Comparison of ENCODE assay signal across 30 cellular contexts in the genomic region with DNA sequence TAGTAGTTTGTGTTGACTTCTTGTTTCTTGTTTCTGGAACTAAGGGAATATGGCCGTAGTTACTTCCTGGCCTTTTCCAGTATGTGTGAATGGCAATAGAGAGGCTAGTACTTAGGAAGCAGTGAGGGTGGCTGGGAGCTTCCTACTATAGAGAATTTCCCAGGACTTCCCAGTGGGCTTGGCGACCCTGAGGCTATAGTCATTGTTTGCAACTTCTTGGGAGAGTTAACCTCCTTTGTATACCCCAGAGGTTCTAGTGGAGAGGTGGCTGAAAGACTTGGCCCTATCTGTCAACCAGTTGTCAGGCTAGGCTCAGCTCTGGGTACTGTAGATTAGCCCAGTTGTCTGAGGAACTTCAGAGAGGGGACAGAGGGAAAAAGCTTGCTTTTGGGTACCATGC. TPM values are rescaled to one million over a fixed set of nuclear protein-coding genes. Genes with fewer than 3 reads are reported as not detected.
"Had no signal": no experiment of that assay in that cellular context is flagged by ENCODE, and none has a peak within 500 bp of the region (broad histone marks: within the 10 kb centered on the region; RNA-seq: fewer than 3 reads in every experiment).

No MANE protein-coding gene starts in this region.

- H3K9me3 Mint-ChIP-seq: activated CD4-positive, alpha-beta memory T cell treated with anti-CD3 and anti-CD28 coated beads for 36 hours; activated CD4-positive, alpha-beta T cell treated with anti-CD3 and anti-CD28 coated beads, Interleukin-2, amount 10 ng/mL, durations not matched to agents 24 days and 14 days; activated naive CD4-positive, alpha-beta T cell treated with anti-CD3 and anti-CD28 coated beads, Interleukin-2, amount 10 ng/mL, durations not matched to agents 7 days and 5 days; activated naive CD4-positive, alpha-beta T cell treated with anti-CD3 and anti-CD28 coated beads, Interleukin-2, amount 50 U/mL, for 72 hours; activated naive CD8-positive, alpha-beta T cell treated with anti-CD3 and anti-CD28 coated beads, Interleukin-2, amount 10 ng/mL, durations not matched to agents 7 days and 5 days; brain; central memory CD8-positive, alpha-beta T cell; dendritic cell treated with granulocyte-macrophage colony-stimulating factor and Interleukin-4, amounts not matched to agents 40 ng/mL and 50 ng/mL, for 4 days; T-cell; T-helper 1 cell treated with Interleukin-12 subunit alpha and Interleukin-12 subunit beta and Interleukin-4 antibody, amounts not matched to agents 30 μg/mL and 1 μg/mL, for 36 hours; T-helper 2 cell treated with Interferon-gamma antibody and Interleukin-4, amounts not matched to agents 5 μg/mL and 100 μg/mL, for 36 hours had no signal

- ATAC-seq: activated CD4-positive, alpha-beta T cell treated with anti-CD3 and anti-CD28 coated beads for 36 hours; activated naive CD4-positive, alpha-beta T cell treated with anti-CD3 and anti-CD28 coated beads, Interleukin-2, amount 50 U/mL, for 72 hours; foreskin keratinocyte; gastrocnemius medialis; heart left ventricle; T-cell had no signal

- H3K4me3 ChIP-seq: ascending aorta, breast epithelium, coronary artery, dorsolateral prefrontal cortex, esophagus muscularis mucosa, gastrocnemius medialis, heart left ventricle had no signal

- H3K27me3 Mint-ChIP-seq: activated CD4-positive, alpha-beta memory T cell treated with anti-CD3 and anti-CD28 coated beads for 36 hours; activated CD4-positive, alpha-beta T cell treated with anti-CD3 and anti-CD28 coated beads for 36 hours; activated CD4-positive, alpha-beta T cell treated with anti-CD3 and anti-CD28 coated beads, Interleukin-2, amount 10 ng/mL, durations not matched to agents 24 days and 14 days; activated naive CD4-positive, alpha-beta T cell treated with anti-CD3 and anti-CD28 coated beads, Interleukin-2, amount 10 ng/mL, durations not matched to agents 7 days and 5 days; activated naive CD8-positive, alpha-beta T cell treated with anti-CD3 and anti-CD28 coated beads, Interleukin-2, amount 10 ng/mL, durations not matched to agents 7 days and 5 days; brain; central memory CD8-positive, alpha-beta T cell; dendritic cell treated with granulocyte-macrophage colony-stimulating factor and Interleukin-4, amounts not matched to agents 40 ng/mL and 50 ng/mL, for 4 days; T-cell had no signal

- H3K4me1 ChIP-seq: ascending aorta, breast epithelium, esophagus muscularis mucosa, foreskin keratinocyte, gastrocnemius medialis, heart left ventricle had no signal

- H3K4me1 Mint-ChIP-seq: activated CD4-positive, alpha-beta T cell treated with anti-CD3 and anti-CD28 coated beads for 36 hours; activated CD4-positive, alpha-beta T cell treated with anti-CD3 and anti-CD28 coated beads, Interleukin-2, amount 10 ng/mL, durations not matched to agents 24 days and 14 days; activated naive CD4-positive, alpha-beta T cell treated with anti-CD3 and anti-CD28 coated beads, Interleukin-2, amount 10 ng/mL, durations not matched to agents 7 days and 5 days; brain; central memory CD8-positive, alpha-beta T cell; T-cell had no signal

- DNase-seq: activated CD4-positive, alpha-beta memory T cell treated with anti-CD3 and anti-CD28 coated beads for 36 hours; activated CD4-positive, alpha-beta T cell treated with anti-CD3 and anti-CD28 coated beads for 36 hours; activated CD4-positive, alpha-beta T cell treated with anti-CD3 and anti-CD28 coated beads, Interleukin-2, amount 10 ng/mL, durations not matched to agents 24 days and 14 days; activated CD4-positive, CD25-positive, alpha-beta regulatory T cell; activated CD4-positive, CD25-positive, alpha-beta regulatory T cell treated with anti-CD3 and anti-CD28 coated beads, Interleukin-2, amount 50 U/mL, for 72 hours; activated CD8-positive, alpha-beta memory T cell treated with anti-CD3 and anti-CD28 coated beads for 24 hours; activated gamma-delta T cell; activated naive CD4-positive, alpha-beta T cell; activated naive CD4-positive, alpha-beta T cell treated with anti-CD3 and anti-CD28 coated beads, Interleukin-2, amount 10 ng/mL, durations not matched to agents 7 days and 5 days; activated naive CD8-positive, alpha-beta T cell treated with anti-CD3 and anti-CD28 coated beads, Interleukin-2, amount 10 ng/mL, durations not matched to agents 7 days and 5 days; activated T-cell treated with anti-CD3 and anti-CD28 coated beads, Interleukin-2, amount 50 U/mL, for 48 hours; dorsolateral prefrontal cortex; effector memory CD4-positive, alpha-beta T cell; erythroblast; foreskin keratinocyte; gastrocnemius medialis; glutamatergic neuron; heart left ventricle; T-cell; T1000 had no signal

- H3K27me3 ChIP-seq: ascending aorta, breast epithelium, dorsolateral prefrontal cortex, esophagus muscularis mucosa, foreskin keratinocyte, gastrocnemius medialis, heart left ventricle had no signal

- H3K27ac ChIP-seq: ascending aorta, breast epithelium, coronary artery, dorsolateral prefrontal cortex, esophagus muscularis mucosa, foreskin keratinocyte, gastrocnemius medialis, heart left ventricle had no signal

- H3K36me3 ChIP-seq: ascending aorta, breast epithelium, esophagus muscularis mucosa had no signal

- H3K9me3 ChIP-seq: ascending aorta, breast epithelium, esophagus muscularis mucosa, gastrocnemius medialis, heart left ventricle had no signal

- H3K4me3 Mint-ChIP-seq: activated CD4-positive, alpha-beta memory T cell treated with anti-CD3 and anti-CD28 coated beads for 36 hours; activated CD4-positive, alpha-beta T cell treated with anti-CD3 and anti-CD28 coated beads for 36 hours; activated CD4-positive, alpha-beta T cell treated with anti-CD3 and anti-CD28 coated beads, Interleukin-2, amount 10 ng/mL, durations not matched to agents 24 days and 14 days; activated naive CD4-positive, alpha-beta T cell treated with anti-CD3 and anti-CD28 coated beads, Interleukin-2, amount 10 ng/mL, durations not matched to agents 7 days and 5 days; activated naive CD8-positive, alpha-beta T cell treated with anti-CD3 and anti-CD28 coated beads, Interleukin-2, amount 10 ng/mL, durations not matched to agents 7 days and 5 days; brain; central memory CD8-positive, alpha-beta T cell; dendritic cell treated with granulocyte-macrophage colony-stimulating factor and Interleukin-4, amounts not matched to agents 40 ng/mL and 50 ng/mL, for 4 days; T-cell; T-helper 1 cell treated with Interleukin-12 subunit alpha and Interleukin-12 subunit beta and Interleukin-4 antibody, amounts not matched to agents 30 μg/mL and 1 μg/mL, for 36 hours; T-helper 2 cell treated with Interferon-gamma antibody and Interleukin-4, amounts not matched to agents 5 μg/mL and 100 μg/mL, for 36 hours had no signal

- H3K27ac Mint-ChIP-seq: activated CD4-positive, alpha-beta memory T cell treated with anti-CD3 and anti-CD28 coated beads for 36 hours; activated CD4-positive, alpha-beta T cell treated with anti-CD3 and anti-CD28 coated beads for 36 hours; activated naive CD4-positive, alpha-beta T cell treated with anti-CD3 and anti-CD28 coated beads, Interleukin-2, amount 10 ng/mL, durations not matched to agents 7 days and 5 days; activated naive CD4-positive, alpha-beta T cell treated with anti-CD3 and anti-CD28 coated beads, Interleukin-2, amount 50 U/mL, for 72 hours; activated naive CD8-positive, alpha-beta T cell treated with anti-CD3 and anti-CD28 coated beads, Interleukin-2, amount 10 ng/mL, durations not matched to agents 7 days and 5 days; brain; dendritic cell treated with granulocyte-macrophage colony-stimulating factor and Interleukin-4, amounts not matched to agents 40 ng/mL and 50 ng/mL, for 4 days; T-cell; T-helper 1 cell treated with Interleukin-12 subunit alpha and Interleukin-12 subunit beta and Interleukin-4 antibody, amounts not matched to agents 30 μg/mL and 1 μg/mL, for 36 hours; T-helper 2 cell treated with Interferon-gamma antibody and Interleukin-4, amounts not matched to agents 5 μg/mL and 100 μg/mL, for 36 hours had no signal

RNA-seq across cellular contexts. Expression of a gene that starts 15.6 kb away (rescaled TPM):
- total RNA-seq: ascending aorta had no signal
